16 cellular contexts compared by ENCODE assay signal in the genomic region with DNA sequence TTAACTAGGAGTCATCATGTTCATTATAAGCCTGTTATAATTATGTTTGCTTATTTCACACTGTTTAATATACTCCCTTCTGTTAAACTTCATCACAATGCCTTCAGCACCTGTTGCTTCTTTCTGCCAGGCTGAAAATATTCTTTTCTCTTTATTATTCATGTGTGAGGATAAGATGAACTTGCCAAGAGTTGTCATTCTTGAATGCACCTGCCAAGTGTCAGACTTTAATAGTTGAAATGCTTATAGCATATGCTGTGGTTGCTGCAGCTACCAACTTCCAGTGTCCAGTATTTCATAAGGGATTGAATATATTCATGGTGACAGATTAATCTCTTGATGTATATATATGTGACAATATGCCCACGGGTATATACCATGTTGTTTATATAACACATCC.
"Had no signal": no experiment of that assay in that cellular context is flagged by ENCODE, and none has a peak within 500 bp of the region (broad histone marks: within the 10 kb centered on the region; RNA-seq: fewer than 3 reads in every experiment).

No MANE protein-coding gene starts in this region.

- H3K36me3 Mint-ChIP-seq: mesothelial cell of epicardium had no signal

- DNase-seq: activated CD4-positive, alpha-beta T cell treated with anti-CD3 and anti-CD28 coated beads, Interleukin-2, amount 10 ng/mL, durations not matched to agents 24 days and 14 days; activated CD8-positive, alpha-beta T cell treated with anti-CD3 and anti-CD28 coated beads for 36 hours; activated naive CD4-positive, alpha-beta T cell; activated T-cell treated with anti-CD3 and anti-CD28 coated beads, Interleukin-2, amount 50 U/mL, for 1 hour; anterior cingulate cortex; left colon; retina; stimulated activated CD4-positive, alpha-beta T cell treated with anti-CD3 and anti-CD28 coated beads, Interleukin-4, amount 100 ng/mL, for 1 hour; stomach; upper lobe of left lung had no signal

- H3K36me3 ChIP-seq: stomach, upper lobe of left lung had no signal

- ATAC-seq: activated CD8-positive, alpha-beta T cell treated with anti-CD3 and anti-CD28 coated beads for 36 hours; activated T-helper 17 cell treated with anti-CD3 and anti-CD28 coated beads, Interleukin-2, amount 50 U/mL, for 72 hours; left colon had no signal

- H3K4me3 ChIP-seq: hepatocyte, lung, smooth muscle cell, stomach, upper lobe of left lung had no signal

- H3K27ac ChIP-seq: hepatocyte, stomach had no signal

- H3K4me1 Mint-ChIP-seq: activated CD4-positive, alpha-beta T cell treated with anti-CD3 and anti-CD28 coated beads, Interleukin-2, amount 10 ng/mL, durations not matched to agents 24 days and 14 days; activated T-helper 17 cell treated with anti-CD3 and anti-CD28 coated beads, Interleukin-2, amount 50 U/mL, for 72 hours had no signal

- H3K27me3 Mint-ChIP-seq: activated CD4-positive, alpha-beta T cell treated with anti-CD3 and anti-CD28 coated beads, Interleukin-2, amount 10 ng/mL, durations not matched to agents 24 days and 14 days; activated CD8-positive, alpha-beta T cell treated with anti-CD3 and anti-CD28 coated beads for 36 hours had no signal

- H3K27ac Mint-ChIP-seq: activated CD4-positive, alpha-beta T cell treated with anti-CD3 and anti-CD28 coated beads, Interleukin-2, amount 10 ng/mL, durations not matched to agents 24 days and 14 days; activated CD8-positive, alpha-beta T cell treated with anti-CD3 and anti-CD28 coated beads for 36 hours; activated T-helper 17 cell treated with anti-CD3 and anti-CD28 coated beads, Interleukin-2, amount 50 U/mL, for 72 hours; mesothelial cell of epicardium had no signal

- H3K9me3 ChIP-seq: stomach, upper lobe of left lung had no signal

- H3K4me3 Mint-ChIP-seq: activated CD4-positive, alpha-beta T cell treated with anti-CD3 and anti-CD28 coated beads, Interleukin-2, amount 10 ng/mL, durations not matched to agents 24 days and 14 days; activated CD8-positive, alpha-beta T cell treated with anti-CD3 and anti-CD28 coated beads for 36 hours; activated T-helper 17 cell treated with anti-CD3 and anti-CD28 coated beads, Interleukin-2, amount 50 U/mL, for 72 hours; mesothelial cell of epicardium; neural crest cell had no signal

- H3K27me3 ChIP-seq: hepatocyte, stomach, upper lobe of left lung had no signal
